ENCODE assay signal across 1 cellular context in genomic region chr2:25184254-25184653, GRCh38.
TF ChIP-seq lines count a peak whose summit lies in the region.

No MANE protein-coding gene starts in this region.

TF ChIP-seq in GM23338, 12 proteins besides CTCF, POLR2A, EP300 and RAD21:
- TF ChIP-seq, protein P1, sequence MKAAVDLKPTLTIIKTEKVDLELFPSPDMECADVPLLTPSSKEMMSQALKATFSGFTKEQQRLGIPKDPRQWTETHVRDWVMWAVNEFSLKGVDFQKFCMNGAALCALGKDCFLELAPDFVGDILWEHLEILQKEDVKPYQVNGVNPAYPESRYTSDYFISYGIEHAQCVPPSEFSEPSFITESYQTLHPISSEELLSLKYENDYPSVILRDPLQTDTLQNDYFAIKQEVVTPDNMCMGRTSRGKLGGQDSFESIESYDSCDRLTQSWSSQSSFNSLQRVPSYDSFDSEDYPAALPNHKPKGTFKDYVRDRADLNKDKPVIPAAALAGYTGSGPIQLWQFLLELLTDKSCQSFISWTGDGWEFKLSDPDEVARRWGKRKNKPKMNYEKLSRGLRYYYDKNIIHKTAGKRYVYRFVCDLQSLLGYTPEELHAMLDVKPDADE (IDR thresholded peaks at IDR 0.05), result no peak
- TF ChIP-seq EZH2 (IDR thresholded peaks at IDR 0.05; ENCODE audit: low read depth, unreplicated experiment) (no peak), ZNF114 (CRISPR knock-in tag; IDR thresholded peaks at IDR 0.05) (no peak)
- TF ChIP-seq, protein P2, sequence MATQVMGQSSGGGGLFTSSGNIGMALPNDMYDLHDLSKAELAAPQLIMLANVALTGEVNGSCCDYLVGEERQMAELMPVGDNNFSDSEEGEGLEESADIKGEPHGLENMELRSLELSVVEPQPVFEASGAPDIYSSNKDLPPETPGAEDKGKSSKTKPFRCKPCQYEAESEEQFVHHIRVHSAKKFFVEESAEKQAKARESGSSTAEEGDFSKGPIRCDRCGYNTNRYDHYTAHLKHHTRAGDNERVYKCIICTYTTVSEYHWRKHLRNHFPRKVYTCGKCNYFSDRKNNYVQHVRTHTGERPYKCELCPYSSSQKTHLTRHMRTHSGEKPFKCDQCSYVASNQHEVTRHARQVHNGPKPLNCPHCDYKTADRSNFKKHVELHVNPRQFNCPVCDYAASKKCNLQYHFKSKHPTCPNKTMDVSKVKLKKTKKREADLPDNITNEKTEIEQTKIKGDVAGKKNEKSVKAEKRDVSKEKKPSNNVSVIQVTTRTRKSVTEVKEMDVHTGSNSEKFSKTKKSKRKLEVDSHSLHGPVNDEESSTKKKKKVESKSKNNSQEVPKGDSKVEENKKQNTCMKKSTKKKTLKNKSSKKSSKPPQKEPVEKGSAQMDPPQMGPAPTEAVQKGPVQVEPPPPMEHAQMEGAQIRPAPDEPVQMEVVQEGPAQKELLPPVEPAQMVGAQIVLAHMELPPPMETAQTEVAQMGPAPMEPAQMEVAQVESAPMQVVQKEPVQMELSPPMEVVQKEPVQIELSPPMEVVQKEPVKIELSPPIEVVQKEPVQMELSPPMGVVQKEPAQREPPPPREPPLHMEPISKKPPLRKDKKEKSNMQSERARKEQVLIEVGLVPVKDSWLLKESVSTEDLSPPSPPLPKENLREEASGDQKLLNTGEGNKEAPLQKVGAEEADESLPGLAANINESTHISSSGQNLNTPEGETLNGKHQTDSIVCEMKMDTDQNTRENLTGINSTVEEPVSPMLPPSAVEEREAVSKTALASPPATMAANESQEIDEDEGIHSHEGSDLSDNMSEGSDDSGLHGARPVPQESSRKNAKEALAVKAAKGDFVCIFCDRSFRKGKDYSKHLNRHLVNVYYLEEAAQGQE (IDR thresholded peaks at IDR 0.05; ENCODE audit: unreplicated experiment), result no peak
